Comparison of ENCODE assay signal across 16 cellular contexts in genomic region chr17:6666557-6666956, GRCh38. TPM values are rescaled to one million over a fixed set of nuclear protein-coding genes. Genes with fewer than 3 reads are reported as not detected.
DNase-seq lines count a peak whose midpoint lies in the region; ATAC-seq and TF ChIP-seq lines count a peak whose summit lies in the region.
"Had no signal": no experiment of that assay in that cellular context is flagged by ENCODE, and none has a peak within 500 bp of the region (broad histone marks: within the 10 kb centered on the region; RNA-seq: fewer than 3 reads in every experiment).

No MANE protein-coding gene starts in this region.

- H3K27ac ChIP-seq in mammary epithelial cell (ENCODE audit: insufficient read depth, low read depth, low read length), result no peak overlapping the region
- peak overlapping the region; percentile 63 for H3K27ac ChIP-seq in foreskin keratinocyte
- H3K27ac ChIP-seq: 22Rv1, GM23248, Peyer's patch had no signal

- H3K4me1 ChIP-seq in mammary epithelial cell (ENCODE audit: insufficient read depth, low read length) (peaks cover 33% of the 10 kb centered on the region), foreskin keratinocyte (peaks cover 29% of the 10 kb centered on the region)
- H3K4me1 ChIP-seq: HAP-1, Peyer's patch had no signal

- peaks cover 6% of the 10 kb centered on the region for H3K9me3 ChIP-seq in mammary epithelial cell (replicated peaks; ENCODE audit: insufficient read depth, low read length)
- H3K9me3 ChIP-seq: HAP-1, Peyer's patch had no signal

- H3K4me3 Mint-ChIP-seq in T-cell, result no peak overlapping the region
- H3K4me3 Mint-ChIP-seq: CD8-positive, alpha-beta memory T cell had no signal

- DNase-seq in DMS53 (lab: John Stamatoyannopoulos, UW), result peak; percentile 16
- DNase-seq in DMS53 treated with DMSO at 0.1 percent for 48 hours (lab: John Stamatoyannopoulos, UW; ENCODE audit: unreplicated experiment), result no peak
- peak; percentile 57 for DNase-seq in mammary epithelial cell
- DNase-seq in foreskin keratinocyte, result peak; percentile 73 to 87
- no peak for DNase-seq in activated CD8-positive, alpha-beta memory T cell treated with anti-CD3 and anti-CD28 coated beads, Interleukin-2, amount 50 U/mL, for 48 hours
- DNase-seq in HT-29 (ENCODE audit: low spot score), result no peak
- DNase-seq in activated naive CD4-positive, alpha-beta T cell treated with anti-CD3 and anti-CD28 coated beads, Interleukin-2, amount 50 U/mL, for 16 hours, result no peak
- no peak for DNase-seq in T-cell

- dilution Hi-C loops in mammary epithelial cell (cut with HindIII; ENCODE audit: low sequenced_read_pairs), result loop anchor here (5.0 to 25.0 kb wide), 3 partner anchors 91 to 246 kb away; partner anchors contain the start of gene XAF1

- H3K27me3 ChIP-seq in mammary epithelial cell (ENCODE audit: insufficient read depth, low read length), result no peaks in the 10 kb centered on the region
- H3K27me3 ChIP-seq in foreskin keratinocyte, result no peaks in the 10 kb centered on the region
- H3K27me3 ChIP-seq: Peyer's patch had no signal

- POLR2A ChIA-PET in T-cell (lab: Charles Lee), result interaction anchor here in 1 of 2 donors (0.6 kb wide), 1 partner anchor 12 kb away, joined by 3 read pairs; no protein-coding TSS in a partner anchor

- in situ Hi-C loops in mammary epithelial cell (cut with MboI; ENCODE audit: low sequenced_read_pairs in 2 of 2), result loop anchor here (5.0 to 25.0 kb wide), 5 partner anchors 171 to 348 kb away; partner anchors contain the start of genes ALOX12 (in 1 of the 2), RNASEK (in 1 of the 2) and TEKT1 (in 1 of the 2)

- no peaks in the 10 kb centered on the region for H4K20me1 ChIP-seq in mammary epithelial cell (ENCODE audit: insufficient read depth, low read length)

- peak; percentile 32 for ATAC-seq in foreskin keratinocyte
- no peak for ATAC-seq in T-cell (replicated peaks in 1 of 4)

- intact Hi-C loops in mammary epithelial cell (cut with micrococcal nuclease), result loop anchor here (1.0 to 10.0 kb wide), 9 partner anchors 46 to 382 kb away; partner anchors contain the start of gene SLC13A5

- no peak overlapping the region for H3K9ac ChIP-seq in mammary epithelial cell (ENCODE audit: insufficient read depth, low read length)
- H3K9ac ChIP-seq: GM23248 had no signal

- H3K4me1 Mint-ChIP-seq in T-cell, result peaks cover 4 to 19% (median 8%) of the 10 kb centered on the region in 3 donors

- TF ChIP-seq CTCF in mammary epithelial cell (conservative IDR thresholded peaks at IDR 0.05 in 1 of 2, IDR thresholded peaks at IDR 0.05 in 1 of 2; ENCODE audit: extremely low read depth in 1 of 2, insufficient read depth in 1 of 2, low read depth in 1 of 2, low read length in 2 of 2) (no peak), foreskin keratinocyte (conservative IDR thresholded peaks at IDR 0.05) (no peak)

- H3K27ac Mint-ChIP-seq in T-cell, result no peak overlapping the region
- H3K27ac Mint-ChIP-seq: CD8-positive, alpha-beta memory T cell; IgD-negative memory B cell had no signal

- peaks cover 13% of the 10 kb centered on the region for H3K36me3 Mint-ChIP-seq in T-cell

- CTCF ChIA-PET in mammary epithelial cell (lab: Charles Lee; ENCODE audit: low non-redundant PET), result interaction anchor here (0.6 to 1.0 kb wide), 5 partner anchors 38 to 662 kb away, joined by 3 to 8 read pairs (median 5); no protein-coding TSS in a partner anchor
- CTCF ChIA-PET in T-cell (lab: Charles Lee), result interaction anchor here (0.6 to 1.5 kb wide), 5 partner anchors 176 to 1631 kb away, joined by 3 to 4 read pairs (median 3); partner anchors contain the start of gene SLC52A1 (in 1 of the 2)

- H3K79me2 ChIP-seq in mammary epithelial cell (ENCODE audit: insufficient read depth, low read length), result no peaks in the 10 kb centered on the region

- BruUV-seq in mammary epithelial cell (replicated peaks; lab: Mats Ljungman, UMichigan), result no TSS peak

- H3K4me3 ChIP-seq in mammary epithelial cell (replicated peaks in 1 of 3; ENCODE audit: insufficient read depth in 1 of 3, low read depth in 2 of 3, low read length in 3 of 3), result no peak overlapping the region
- H3K4me3 ChIP-seq: GM23248, HAP-1, Peyer's patch had no signal

- peaks cover 0 to 2% of the 10 kb centered on the region in 2 donors for H3K27me3 Mint-ChIP-seq in T-cell
- H3K27me3 Mint-ChIP-seq: CD8-positive, alpha-beta memory T cell; IgD-negative memory B cell had no signal

- H3K9me3 Mint-ChIP-seq in T-cell, result no peaks in the 10 kb centered on the region
- H3K9me3 Mint-ChIP-seq: CD8-positive, alpha-beta memory T cell; IgD-negative memory B cell had no signal

- peak overlapping the region; percentile 3 for H2AFZ ChIP-seq in mammary epithelial cell (ENCODE audit: low read depth, low read length)
- H2AFZ ChIP-seq: GM23248 had no signal

- H3K36me3 ChIP-seq in mammary epithelial cell (ENCODE audit: insufficient read depth, low read length), result no peaks in the 10 kb centered on the region
- H3K36me3 ChIP-seq: HAP-1, Peyer's patch had no signal

- no peak overlapping the region for H3K4me2 ChIP-seq in mammary epithelial cell (ENCODE audit: insufficient read depth, low read depth, low read length)

- WGBS in mammary epithelial cell (ENCODE audit: low coverage, missing lambda C conversion rate), result 67% methylated on average over 6 of the region's 6 CpGs

RNA-seq across cellular contexts. Expression of gene C17orf100, which starts 15.0 kb away (rescaled TPM):
- total RNA-seq in mammary epithelial cell (1 to 10 TPM in 1 of 2 donors, under 1 TPM in 1; 0.67 to 2.5 TPM), foreskin keratinocyte (0.88 and 1.2 TPM in 2 replicates), T-cell (1 to 10 TPM; 1.1 to 3.5 (median 2.8) TPM)
- polyA plus RNA-seq in mammary epithelial cell (0.77 TPM), foreskin keratinocyte (1.1 and 1.4 TPM in 2 replicates)
- not detected for polyA minus RNA-seq in mammary epithelial cell
- 0.31 and 1.1 TPM in 2 replicates for total RNA-seq in HT-29 (2014; rRNA removed; shearing (Covaris generic))

RNA-seq across cellular contexts. Expression of gene MED31, which starts 15.2 kb away (rescaled TPM):
- total RNA-seq in mammary epithelial cell (10 to 100 TPM in 1 of 2 donors, 1 to 10 TPM in 1; 8.3 to 21.0 TPM), foreskin keratinocyte (30.5 and 34.6 TPM in 2 replicates), T-cell (10 to 100 TPM; 18.9 to 26.3 (median 22.1) TPM)
- polyA plus RNA-seq in mammary epithelial cell (21.7 TPM), foreskin keratinocyte (49.2 TPM in 2 replicates)
- 16.2 TPM for polyA minus RNA-seq in mammary epithelial cell
- total RNA-seq in HT-29 (2014; rRNA removed; shearing (Covaris generic)), result 4.1 and 7.0 TPM in 2 replicates

RNA-seq across cellular contexts. Expression of gene TXNDC17, which starts 25.7 kb away (rescaled TPM):
- 100 to 1,000 TPM; 315 to 319 TPM for total RNA-seq in mammary epithelial cell
- 1,296 TPM for polyA plus RNA-seq in mammary epithelial cell
- polyA minus RNA-seq in mammary epithelial cell, result 208 TPM
- total RNA-seq in foreskin keratinocyte, result 344 TPM in 2 replicates
- 611 and 639 TPM in 2 replicates for polyA plus RNA-seq in foreskin keratinocyte
- 79.0 and 86.0 TPM in 2 replicates for total RNA-seq in HT-29 (2014; rRNA removed; shearing (Covaris generic))
- total RNA-seq in T-cell, result 10 to 100 TPM; 14.6 to 21.3 (median 17.9) TPM

RNA-seq across cellular contexts. Expression of gene KIAA0753, which starts 26.0 kb away (rescaled TPM):
- total RNA-seq in mammary epithelial cell (10 to 100 TPM; 23.2 to 25.2 TPM), foreskin keratinocyte (16.6 and 18.6 TPM in 2 replicates), T-cell (10 to 100 TPM; 12.4 to 16.9 (median 15.9) TPM)
- polyA plus RNA-seq in mammary epithelial cell (3.6 TPM), foreskin keratinocyte (4.1 and 4.5 TPM in 2 replicates)
- polyA minus RNA-seq in mammary epithelial cell, result 20.5 TPM
- 7.4 and 8.5 TPM in 2 replicates for total RNA-seq in HT-29 (2014; rRNA removed; shearing (Covaris generic))

RNA-seq across cellular contexts. Expression of gene SLC13A5, which starts 46.6 kb away (rescaled TPM):
- total RNA-seq in mammary epithelial cell (under 1 TPM in 1 of 2 donors, not detected in 1; 0.67 TPM), foreskin keratinocyte (0.74 and 1.4 TPM in 2 replicates), T-cell (under 1 TPM in 2 of 5 donors, not detected in 3; 0.13 TPM)
- polyA plus RNA-seq in mammary epithelial cell (0.20 TPM), foreskin keratinocyte (0.75 and 1.4 TPM in 2 replicates)
- polyA minus RNA-seq in mammary epithelial cell, result not detected
- total RNA-seq in HT-29 (2014; rRNA removed; shearing (Covaris generic)), result not detected in 2 replicates
- total RNA-seq: CD8-positive, alpha-beta memory T cell; GM23248; Peyer's patch; Right ventricle myocardium inferior; SK-MEL-5 had no signal
- polyA plus RNA-seq: CD8-positive, alpha-beta memory T cell; GM23248 had no signal

Comparison
In these comparisons a context has a peak if more than half of its experiments do, and no peak if none do; other contexts are left out.
1. DNase-seq: peak in DMS53 (single experiment), mammary epithelial cell (single experiment) and foreskin keratinocyte (2 of 2); none in DMS53 treated with DMSO at 0.1 percent for 48 hours (single experiment), activated CD8-positive, alpha-beta memory T cell treated with anti-CD3 and anti-CD28 coated beads, Interleukin-2, amount 50 U/mL, for 48 hours (single experiment), HT-29 (single experiment), activated naive CD4-positive, alpha-beta T cell treated with anti-CD3 and anti-CD28 coated beads, Interleukin-2, amount 50 U/mL, for 16 hours (single experiment) and T-cell (0 of 34).